ENCODE assay signal across 9 cellular contexts in the genomic region with DNA sequence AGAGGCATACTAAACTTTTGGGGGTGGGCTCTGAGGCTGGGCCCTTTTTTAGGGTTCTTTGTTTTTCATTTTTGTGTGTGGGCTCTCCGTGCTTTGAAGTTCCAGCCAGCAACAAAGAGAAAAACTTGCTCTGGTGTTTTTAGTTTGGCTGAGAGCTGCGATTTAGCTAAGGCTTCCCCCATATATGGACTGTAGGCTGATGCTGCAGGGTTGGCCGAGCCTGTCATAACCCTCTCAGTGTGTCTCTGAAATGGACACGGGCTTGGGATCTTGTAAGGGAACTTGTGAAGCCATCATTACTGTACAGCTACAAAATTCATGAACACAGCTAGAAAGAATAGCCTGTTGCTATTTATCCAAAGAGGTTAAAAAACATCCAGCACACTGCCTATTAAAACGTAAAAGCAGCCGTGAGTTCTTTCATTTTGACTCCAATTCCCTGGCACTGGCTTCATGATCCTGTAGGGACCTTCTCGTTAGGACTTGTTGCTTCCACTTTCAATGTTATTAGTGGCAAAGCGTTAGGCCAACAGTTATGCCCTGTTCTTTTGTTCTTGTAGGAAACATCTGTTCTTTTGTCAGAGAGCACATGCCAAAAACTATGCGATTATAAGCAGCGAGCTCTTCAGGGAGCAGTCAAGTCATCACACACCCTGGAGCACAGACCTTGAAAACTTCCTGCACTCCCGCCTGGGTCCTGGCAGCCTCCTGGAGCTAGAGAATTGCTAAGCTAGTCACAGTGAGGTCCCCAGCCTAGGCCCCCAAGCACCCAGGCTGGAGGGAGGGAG.
A peak's percentile ranks its signal among the peaks of the same experiment; 100 is the strongest.
DNase-seq lines count a peak whose midpoint lies in the region; ATAC-seq and TF ChIP-seq lines count a peak whose summit lies in the region.
"Had no signal": no experiment of that assay in that cellular context is flagged by ENCODE, and none has a peak within 500 bp of the region (broad histone marks: within the 10 kb centered on the region; RNA-seq: fewer than 3 reads in every experiment).

No MANE protein-coding gene starts in this region.

- H3K9me3 Mint-ChIP-seq in activated naive CD8-positive, alpha-beta T cell treated with anti-CD3 and anti-CD28 coated beads for 36 hours = no peaks in the 10 kb centered on the region
- H3K9me3 Mint-ChIP-seq in endodermal cell = no peaks in the 10 kb centered on the region

- H3K4me3 Mint-ChIP-seq in activated naive CD8-positive, alpha-beta T cell treated with anti-CD3 and anti-CD28 coated beads for 36 hours = peak overlapping the region; percentile 44
- no peak overlapping the region for H3K4me3 Mint-ChIP-seq in endodermal cell

- peaks cover 21% of the 10 kb centered on the region for H3K4me1 Mint-ChIP-seq in activated naive CD8-positive, alpha-beta T cell treated with anti-CD3 and anti-CD28 coated beads for 36 hours
- H3K4me1 Mint-ChIP-seq in endodermal cell = no peaks in the 10 kb centered on the region

- no peaks in the 10 kb centered on the region for H3K36me3 ChIP-seq in endodermal cell (ENCODE audit: control insufficient read depth, insufficient read depth, low read length)

- H3K9ac ChIP-seq in endodermal cell (ENCODE audit: extremely low read depth, low read length, poor library complexity, severe bottlenecking) = no peak overlapping the region

- peak; percentile 78 to 84 for ATAC-seq in left cardiac atrium
- ATAC-seq in stimulated activated naive CD8-positive, alpha-beta T cell treated with anti-CD3 and anti-CD28 coated beads, Interleukin-15, Interleukin-2, amounts not matched to agents 100 U/mL and 50 U/mL, for 24 hours = peak; percentile 48
- no peak for ATAC-seq in HG02885 (IDR thresholded peaks at IDR 0.05; ENCODE audit: poor library complexity, unreplicated experiment)

- no peaks in the 10 kb centered on the region for H3K9me3 ChIP-seq in endodermal cell (ENCODE audit: control insufficient read depth, low read length)

- no peaks in the 10 kb centered on the region for H3K27me3 ChIP-seq in endodermal cell (ENCODE audit: control insufficient read depth, insufficient read depth, low read length, poor library complexity, severe bottlenecking)

- peaks cover 3% of the 10 kb centered on the region for H3K36me3 Mint-ChIP-seq in activated naive CD8-positive, alpha-beta T cell treated with anti-CD3 and anti-CD28 coated beads for 36 hours
- H3K36me3 Mint-ChIP-seq in endodermal cell (ENCODE audit: low read depth) = no peaks in the 10 kb centered on the region

- WGBS in endodermal cell (ENCODE audit: insufficient coverage in 1 of 2, insufficient read length in 1 of 2), 2 experiments = 91 to 94% methylated on average over 9 to 11 of the region's 11 CpGs

- H3K4me3 ChIP-seq in endodermal cell (ENCODE audit: low read length) = no peak overlapping the region

- DNase-seq in NCI-H1105 (lab: John Stamatoyannopoulos, UW) = peak; percentile 85
- no peak for DNase-seq in activated naive CD8-positive, alpha-beta T cell treated with anti-CD3 and anti-CD28 coated beads for 36 hours
- DNase-seq in left cardiac atrium = peak; percentile 37
- no peak for DNase-seq in stimulated activated naive CD8-positive, alpha-beta T cell treated with anti-CD3 and anti-CD28 coated beads, Interleukin-15, Interleukin-2, amounts not matched to agents 100 U/mL and 50 U/mL, for 24 hours
- no peak for DNase-seq in putamen (ENCODE audit: low spot score)
- DNase-seq in endodermal cell = no peak
- no peak for DNase-seq in effector CD8-positive, alpha-beta T cell (lab: John Stamatoyannopoulos, UW)
- DNase-seq: HCEC 1CT had no signal

- H3K4me1 ChIP-seq in endodermal cell (ENCODE audit: control insufficient read depth, insufficient read depth, low read length) = no peaks in the 10 kb centered on the region

- no peak overlapping the region for H3K27ac ChIP-seq in endodermal cell (ENCODE audit: low read depth, low read length)

- H3K27ac Mint-ChIP-seq in activated naive CD8-positive, alpha-beta T cell treated with anti-CD3 and anti-CD28 coated beads for 36 hours = peak overlapping the region; percentile 38
- H3K27ac Mint-ChIP-seq in endodermal cell = no peak overlapping the region

- H3K27me3 Mint-ChIP-seq in activated naive CD8-positive, alpha-beta T cell treated with anti-CD3 and anti-CD28 coated beads for 36 hours = peaks cover 10% of the 10 kb centered on the region
- no peaks in the 10 kb centered on the region for H3K27me3 Mint-ChIP-seq in endodermal cell (ENCODE audit: insufficient read depth)

- intact Hi-C loops in left cardiac atrium (cut with DNase I) = no loop called here

- no peak for TF ChIP-seq CTCF in endodermal cell (conservative IDR thresholded peaks at IDR 0.05)

Comparison
In these comparisons a context has a peak if more than half of its experiments do, and no peak if none do; other contexts are left out.
1. DNase-seq: peak in NCI-H1105 (single experiment) and left cardiac atrium (single experiment); none in activated naive CD8-positive, alpha-beta T cell treated with anti-CD3 and anti-CD28 coated beads for 36 hours (single experiment), stimulated activated naive CD8-positive, alpha-beta T cell treated with anti-CD3 and anti-CD28 coated beads, Interleukin-15, Interleukin-2, amounts not matched to agents 100 U/mL and 50 U/mL, for 24 hours (single experiment), putamen (single experiment), endodermal cell (single experiment) and effector CD8-positive, alpha-beta T cell (single experiment).